Comparison of ENCODE assay signal across 24 cellular contexts in genomic region chr6:46243754-46244153, GRCh38.
"Had no signal": no experiment of that assay in that cellular context is flagged by ENCODE, and none has a peak within 500 bp of the region (broad histone marks: within the 10 kb centered on the region; RNA-seq: fewer than 3 reads in every experiment).

No MANE protein-coding gene starts in this region.

- H3K36me3 ChIP-seq: brain microvascular endothelial cell, neutrophil, upper lobe of right lung, WERI-Rb-1 had no signal

- H3K4me3 ChIP-seq: smooth muscle cell, stomach, tibial artery, upper lobe of right lung had no signal

- DNase-seq: activated CD4-positive, alpha-beta memory T cell treated with anti-CD3 and anti-CD28 coated beads, Interleukin-2, amount 10 ng/mL, durations not matched to agents 7 days and 5 days; activated CD4-positive, alpha-beta T cell treated with anti-CD3 and anti-CD28 coated beads, Interleukin-2, amount 10 ng/mL, durations not matched to agents 24 days and 14 days; activated CD8-positive, alpha-beta memory T cell treated with anti-CD3 and anti-CD28 coated beads, Interleukin-2, amount 50 U/mL, for 48 hours; activated gamma-delta T cell; activated naive CD4-positive, alpha-beta T cell treated with anti-CD3 and anti-CD28 coated beads, Interleukin-2, amount 10 ng/mL, durations not matched to agents 7 days and 5 days; activated naive CD8-positive, alpha-beta T cell treated with anti-CD3 and anti-CD28 coated beads, Interleukin-2, amount 10 ng/mL, durations not matched to agents 7 days and 5 days; activated T-cell treated with anti-CD3 and anti-CD28 coated beads, Interleukin-2, amount 50 U/mL, for 24 hours; brain microvascular endothelial cell; cortex of kidney; effector memory CD8-positive, alpha-beta T cell; erythroblast; naive B cell; nephron progenitor cell; retina; stimulated activated CD4-positive, alpha-beta T cell treated with anti-CD3 and anti-CD28 coated beads, Interleukin-1b, Interleukin-23, amount 100 ng/mL, for 48 hours; stimulated activated naive B cell treated with anti-CD40 and anti-IgM and Interleukin-4, amounts not matched to agents 10 μg/mL and 1 μg/mL and 100 μg/mL, for 72 hours; stomach; T-helper 9 cell; tibial artery; upper lobe of right lung; WERI-Rb-1 had no signal

- H3K4me2 ChIP-seq: smooth muscle cell had no signal

- H3K9me3 ChIP-seq: neutrophil, stomach, tibial artery, upper lobe of right lung had no signal

- ATAC-seq: activated CD4-positive, CD25-positive, alpha-beta regulatory T cell treated with anti-CD3 and anti-CD28 coated beads, Interleukin-2, amount 50 U/mL, for 24 hours; effector memory CD8-positive, alpha-beta T cell; stimulated activated naive B cell treated with anti-CD40 and anti-IgM and Interleukin-4, amounts not matched to agents 10 μg/mL and 1 μg/mL and 100 μg/mL, for 72 hours had no signal

- H3K4me1 ChIP-seq: stomach, upper lobe of right lung had no signal

- H3K27me3 ChIP-seq: brain microvascular endothelial cell, neutrophil, stomach, tibial artery, upper lobe of right lung had no signal

- H3K27ac ChIP-seq: brain microvascular endothelial cell, neutrophil, stomach, tibial artery, upper lobe of right lung, WERI-Rb-1 had no signal
